ENCODE assay signal across 2 cellular contexts in genomic region chr5:94389515-94389899, GRCh38.
TF ChIP-seq lines count a peak whose summit lies in the region.

No MANE protein-coding gene starts in this region.

TF ChIP-seq in GM12878, 131 proteins besides CTCF, POLR2A, EP300 and RAD21 (continued from another document):
- TF ChIP-seq ZBTB40 (IDR thresholded peaks at IDR 0.05; ENCODE audit: borderline replicate concordance) (no peak), IRF4 (IDR thresholded peaks at IDR 0.05; ENCODE audit: low read depth, low read length) (peak; percentile 56; the same call in 1 of the 2 replicates)

TF ChIP-seq in SK-N-SH, 30 proteins besides CTCF, POLR2A, EP300 and RAD21 (continued from another document):
- TF ChIP-seq GABPA (IDR thresholded peaks at IDR 0.05; ENCODE audit: low read depth) = no peak
- TF ChIP-seq SMC3 (IDR thresholded peaks at IDR 0.05; ENCODE audit: low read depth, low read length) = no peak
- no peak for TF ChIP-seq EZH2phosphoT487 (IDR thresholded peaks at IDR 0.05; ENCODE audit: borderline replicate concordance, low read depth)
- TF ChIP-seq ZBTB33 (IDR thresholded peaks at IDR 0.05; ENCODE audit: borderline replicate concordance, low read depth) = no peak
- no peak for TF ChIP-seq YY1 (IDR thresholded peaks at IDR 0.05; ENCODE audit: low read depth)
- TF ChIP-seq MEF2A (IDR thresholded peaks at IDR 0.05; ENCODE audit: borderline replicate concordance, low read depth) = no peak
